ENCODE assay signal across 8 cellular contexts in genomic region chr13:21478881-21479808, GRCh38. TPM values are rescaled to one million over a fixed set of nuclear protein-coding genes. Genes with fewer than 3 reads are reported as not detected.
A peak's percentile ranks its signal among the peaks of the same experiment; 100 is the strongest.
DNase-seq lines count a peak whose midpoint lies in the region; ATAC-seq and TF ChIP-seq lines count a peak whose summit lies in the region.

No MANE protein-coding gene starts in this region.

- H3K27ac Mint-ChIP-seq in Calu3 (ENCODE audit: unreplicated experiment) (no peak overlapping the region), natural killer cell (peak overlapping the region in 1 of 2 donors; percentile 56)
- H3K27ac Mint-ChIP-seq in activated CD4-positive, alpha-beta memory T cell treated with anti-CD3 and anti-CD28 coated beads, Interleukin-2, amount 10 ng/mL, durations not matched to agents 7 days and 5 days: no peak overlapping the region

- H3K36me3 Mint-ChIP-seq in Calu3 (ENCODE audit: insufficient read depth, unreplicated experiment) (peaks cover 7% of the 10 kb centered on the region), natural killer cell (no peaks in the 10 kb centered on the region)
- no peaks in the 10 kb centered on the region for H3K36me3 Mint-ChIP-seq in activated CD4-positive, alpha-beta memory T cell treated with anti-CD3 and anti-CD28 coated beads, Interleukin-2, amount 10 ng/mL, durations not matched to agents 7 days and 5 days (ENCODE audit: low read depth)

- H3K4me3 ChIP-seq in HEK293 (ENCODE audit: low read depth, low read length): no peak overlapping the region

- DNase-seq in Calu3 (peak; percentile 51), NCI-H524 treated with DMSO at 0.1 percent for 48 hours (lab: John Stamatoyannopoulos, UW) (peak; percentile 21), fibroblast of gingiva (ENCODE audit: low read depth) (peak; percentile 68), natural killer cell (no peak)
- DNase-seq in activated CD4-positive, alpha-beta memory T cell treated with anti-CD3 and anti-CD28 coated beads, Interleukin-2, amount 10 ng/mL, durations not matched to agents 7 days and 5 days: peak; percentile 49

- no peaks in the 10 kb centered on the region for H3K4me1 ChIP-seq in HEK293 (ENCODE audit: control insufficient read depth, insufficient read depth, low read length)

- TF ChIP-seq CTCF in Calu3 (IDR thresholded peaks at IDR 0.05; ENCODE audit: unreplicated experiment) (no peak), HEK293 (tag by site-specific recombination; IDR thresholded peaks at IDR 0.05) (peak; percentile 13; the same call in 1 of the 2 replicates), natural killer cell (IDR thresholded peaks at IDR 0.05) (peak; percentile 84)

- POLR2A ChIA-PET in HEK293 (lab: Yijun Ruan, JAX): interaction anchor here (0.6 kb wide), 2 partner anchors 292 to 527 kb away, joined by 3 read pairs; no protein-coding TSS in a partner anchor
- POLR2A ChIA-PET in activated CD4-positive, alpha-beta memory T cell treated with anti-CD3 and anti-CD28 coated beads, Interleukin-2, amount 10 ng/mL, durations not matched to agents 7 days and 5 days (lab: Charles Lee): interaction anchor here (0.6 to 2.7 kb wide), 2 partner anchors 25 to 303 kb away, joined by 3 to 11 read pairs; partner anchors contain the start of genes MRPL57 and SKA3

- CTCF ChIA-PET in Calu3 (lab: Charles Lee) (interaction anchor here (0.6 to 0.8 kb wide), 2 partner anchors 781 to 1322 kb away, joined by 3 read pairs; no protein-coding TSS in a partner anchor), HEK293 (lab: Yijun Ruan, JAX) (interaction anchor here (0.5 to 1.5 kb wide), 7 partner anchors 56 to 551 kb away, joined by 3 read pairs; no protein-coding TSS in a partner anchor)
- CTCF ChIA-PET in activated CD4-positive, alpha-beta memory T cell treated with anti-CD3 and anti-CD28 coated beads, Interleukin-2, amount 10 ng/mL, durations not matched to agents 7 days and 5 days (lab: Charles Lee): interaction anchor here (0.7 to 7.9 kb wide), 8 partner anchors 22 to 1588 kb away, joined by 3 to 146 read pairs (median 4); no protein-coding TSS in a partner anchor

- H3K4me3 Mint-ChIP-seq in Calu3 (ENCODE audit: low read depth, unreplicated experiment): peak overlapping the region; percentile 43
- H3K4me3 Mint-ChIP-seq in activated CD4-positive, alpha-beta memory T cell treated with anti-CD3 and anti-CD28 coated beads, Interleukin-2, amount 10 ng/mL, durations not matched to agents 7 days and 5 days: no peak overlapping the region
- H3K4me3 Mint-ChIP-seq in natural killer cell: no peak overlapping the region

- intact Hi-C loops in Calu3 (cut with micrococcal nuclease; ENCODE audit: unreplicated experiment) (loop anchor here (1.0 to 5.0 kb wide), 4 partner anchors 77 to 367 kb away; partner anchors contain the start of genes MRPL57 and SKA3), natural killer cell (cut with micrococcal nuclease) (loop anchor here (1.0 to 5.0 kb wide), 4 partner anchors 123 to 536 kb away; partner anchors contain the start of gene MICU2)

- no TSS peak for BruUV-seq in Calu3 (replicated peaks; lab: Mats Ljungman, UMichigan)

- no peaks in the 10 kb centered on the region for H3K9me3 Mint-ChIP-seq in Calu3 (ENCODE audit: low read depth, unreplicated experiment)
- H3K9me3 Mint-ChIP-seq in activated CD4-positive, alpha-beta memory T cell treated with anti-CD3 and anti-CD28 coated beads, Interleukin-2, amount 10 ng/mL, durations not matched to agents 7 days and 5 days: no peaks in the 10 kb centered on the region
- no peaks in the 10 kb centered on the region for H3K9me3 Mint-ChIP-seq in natural killer cell

- H3K9me3 ChIP-seq in HEK293 (ENCODE audit: control insufficient read depth, insufficient read depth, low read depth, low read length): no peaks in the 10 kb centered on the region

- no peak overlapping the region for H3K27ac ChIP-seq in HEK293 (ENCODE audit: extremely low read depth, low read depth, low read length)

- H3K27me3 Mint-ChIP-seq in Calu3 (ENCODE audit: unreplicated experiment) (no peaks in the 10 kb centered on the region), natural killer cell (ENCODE audit: low read depth in 2 of 2) (peaks cover 0 to 3% of the 10 kb centered on the region in 2 donors)
- H3K27me3 Mint-ChIP-seq in activated CD4-positive, alpha-beta memory T cell treated with anti-CD3 and anti-CD28 coated beads, Interleukin-2, amount 10 ng/mL, durations not matched to agents 7 days and 5 days: no peaks in the 10 kb centered on the region

- H3K36me3 ChIP-seq in HEK293 (ENCODE audit: control insufficient read depth in 2 of 2, insufficient read depth in 1 of 2, low read length in 2 of 2): no peaks in the 10 kb centered on the region

- ATAC-seq in natural killer cell: peak; percentile 65 to 66 (median 65)
- no peak for ATAC-seq in GM18498 (IDR thresholded peaks at IDR 0.05; ENCODE audit: unreplicated experiment)
- ATAC-seq in HG02763 (IDR thresholded peaks at IDR 0.05; ENCODE audit: unreplicated experiment): no peak

- H3K4me1 Mint-ChIP-seq in Calu3 (ENCODE audit: low read depth, unreplicated experiment) (peaks cover 11% of the 10 kb centered on the region), natural killer cell (peaks cover 8 to 17% of the 10 kb centered on the region in 2 donors)
- H3K4me1 Mint-ChIP-seq in activated CD4-positive, alpha-beta memory T cell treated with anti-CD3 and anti-CD28 coated beads, Interleukin-2, amount 10 ng/mL, durations not matched to agents 7 days and 5 days: peaks cover 14% of the 10 kb centered on the region

TF ChIP-seq in HEK293, 187 proteins besides CTCF, POLR2A, EP300 and RAD21:
- TF ChIP-seq ZNF133 (tag by site-specific recombination; IDR thresholded peaks at IDR 0.05): peak; percentile 67
- TF ChIP-seq PRDM1 (tag by site-specific recombination; IDR thresholded peaks at IDR 0.05): peak; percentile 91
- TF ChIP-seq ZNF239 (tag by site-specific recombination; IDR thresholded peaks at IDR 0.05): no peak
- no peak for TF ChIP-seq ZBTB11 (tag by site-specific recombination; conservative IDR thresholded peaks at IDR 0.05; ENCODE audit: low read depth)
- TF ChIP-seq ZNF366 (tag by site-specific recombination; conservative IDR thresholded peaks at IDR 0.05): peak; percentile 92
- TF ChIP-seq ZNF639 (tag by site-specific recombination; IDR thresholded peaks at IDR 0.05): no peak
- peak; percentile 54; the same call in 1 of the 2 replicates for TF ChIP-seq SCRT1 (tag by site-specific recombination; IDR thresholded peaks at IDR 0.05; ENCODE audit: borderline replicate concordance)
- TF ChIP-seq ZNF16 (tag by site-specific recombination; IDR thresholded peaks at IDR 0.05; ENCODE audit: low read depth): no peak
- peak; percentile 81 for TF ChIP-seq ZNF654 (tag by site-specific recombination; IDR thresholded peaks at IDR 0.05; ENCODE audit: low read depth)
- no peak for TF ChIP-seq ZNF707 (tag by site-specific recombination; IDR thresholded peaks at IDR 0.05)
- TF ChIP-seq SCRT2 (tag by site-specific recombination; IDR thresholded peaks at IDR 0.05): peak; percentile 65
- TF ChIP-seq ZNF585B (tag by site-specific recombination; IDR thresholded peaks at IDR 0.05): peak; percentile 19; the same call in 1 of the 2 replicates
TF ChIP-seq in HEK293: peak in this region for 7.

RNA-seq across cellular contexts. Expression of gene ZDHHC20, which starts 20.0 kb away (rescaled TPM):
- total RNA-seq in Calu3 (2022) (88.9 and 90.6 TPM in 2 replicates), natural killer cell (100 to 1,000 TPM in 1 of 3 donors, 10 to 100 TPM in 2; 85.1 to 116 (median 93.4) TPM)
- total RNA-seq in activated CD4-positive, alpha-beta memory T cell treated with anti-CD3 and anti-CD28 coated beads, Interleukin-2, amount 10 ng/mL, durations not matched to agents 7 days and 5 days: 100 to 1,000 TPM in 1 of 2 experiments, 10 to 100 TPM in 1; 92.0 to 103 TPM

Comparison
In these comparisons a context has a peak if more than half of its experiments do, and no peak if none do; other contexts are left out.
1. ATAC-seq: peak in natural killer cell (3 of 3); none in GM18498 (single experiment) and HG02763 (single experiment).